Comparison of ENCODE assay signal across 33 cellular contexts in the genomic region with DNA sequence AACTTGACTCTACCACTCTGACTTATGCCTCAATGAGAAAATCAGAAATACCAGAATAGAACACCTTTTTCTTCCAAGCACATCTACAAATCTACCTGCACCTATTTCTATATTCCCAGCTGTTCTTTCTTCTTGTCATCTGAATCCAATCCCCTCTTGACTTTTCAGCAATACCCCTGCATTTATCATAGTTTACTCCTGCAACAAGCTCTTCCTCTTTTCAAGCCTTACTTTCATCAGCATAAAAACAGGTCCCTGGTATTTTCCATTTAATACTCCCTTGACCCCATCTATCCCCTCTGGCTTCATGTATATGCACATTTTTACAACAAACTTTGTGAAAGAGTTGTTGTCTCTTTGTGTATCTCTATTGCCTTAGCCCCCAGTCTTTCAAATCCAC.
"Had no signal": no experiment of that assay in that cellular context is flagged by ENCODE, and none has a peak within 500 bp of the region (broad histone marks: within the 10 kb centered on the region; RNA-seq: fewer than 3 reads in every experiment).

No MANE protein-coding gene starts in this region.

- H3K27ac ChIP-seq: brain microvascular endothelial cell, coronary artery, dorsolateral prefrontal cortex, epithelial cell of prostate, esophagus squamous epithelium, gastroesophageal sphincter, heart right ventricle, hepatocyte had no signal

- H3K4me2 ChIP-seq: hepatocyte had no signal

- DNase-seq: activated CD4-positive, alpha-beta memory T cell treated with anti-CD3 and anti-CD28 coated beads for 36 hours; activated CD4-positive, alpha-beta T cell treated with anti-CD3 and anti-CD28 coated beads for 36 hours; activated CD4-positive, alpha-beta T cell treated with anti-CD3 and anti-CD28 coated beads, Interleukin-2, amount 10 ng/mL, durations not matched to agents 24 days and 14 days; activated CD4-positive, CD25-positive, alpha-beta regulatory T cell; activated CD4-positive, CD25-positive, alpha-beta regulatory T cell treated with anti-CD3 and anti-CD28 coated beads, Interleukin-2, amount 50 U/mL, for 72 hours; activated CD8-positive, alpha-beta memory T cell treated with anti-CD3 and anti-CD28 coated beads, Interleukin-2, amount 10 ng/mL, durations not matched to agents 7 days and 5 days; activated CD8-positive, alpha-beta memory T cell treated with anti-CD3 and anti-CD28 coated beads, Interleukin-2, amount 50 U/mL, for 4 hours; activated CD8-positive, alpha-beta T cell treated with anti-CD3 and anti-CD28 coated beads, Interleukin-2, amount 10 ng/mL, durations not matched to agents 7 days and 5 days; activated effector memory CD4-positive, alpha-beta T cell treated with anti-CD3 and anti-CD28 coated beads, Interleukin-2, amount 50 U/mL, for 16 hours; activated naive CD4-positive, alpha-beta T cell treated with anti-CD3 and anti-CD28 coated beads for 36 hours; activated T-cell treated with anti-CD3 and anti-CD28 coated beads, Interleukin-2, amount 50 U/mL, for 24 hours; amniotic stem cell; anterior cingulate cortex; brain microvascular endothelial cell; dorsolateral prefrontal cortex; effector CD4-positive, alpha-beta T cell; effector memory CD8-positive, alpha-beta T cell; esophagus squamous epithelium; foreskin melanocyte; heart right ventricle; T-helper 2 cell had no signal

- H3K27me3 Mint-ChIP-seq: activated CD4-positive, alpha-beta memory T cell treated with anti-CD3 and anti-CD28 coated beads for 36 hours; activated CD4-positive, alpha-beta T cell treated with anti-CD3 and anti-CD28 coated beads for 36 hours; activated CD4-positive, alpha-beta T cell treated with anti-CD3 and anti-CD28 coated beads, Interleukin-2, amount 10 ng/mL, durations not matched to agents 24 days and 14 days; activated CD8-positive, alpha-beta memory T cell treated with anti-CD3 and anti-CD28 coated beads, Interleukin-2, amount 10 ng/mL, durations not matched to agents 7 days and 5 days; activated naive CD4-positive, alpha-beta T cell treated with anti-CD3 and anti-CD28 coated beads, Interleukin-2, amount 50 U/mL, for 24 hours; activated T-cell treated with anti-CD3 and anti-CD28 coated beads, Interleukin-2, amount 50 U/mL, for 24 hours; central memory CD8-positive, alpha-beta T cell; dendritic cell treated with granulocyte-macrophage colony-stimulating factor and Interleukin-4, amounts not matched to agents 40 ng/mL and 50 ng/mL, for 4 days; effector memory CD8-positive, alpha-beta T cell had no signal

- H3K27me3 ChIP-seq: brain microvascular endothelial cell, dorsolateral prefrontal cortex, esophagus squamous epithelium, gastroesophageal sphincter, heart right ventricle, hepatocyte had no signal

- H3K9me3 ChIP-seq: esophagus squamous epithelium, gastroesophageal sphincter, heart right ventricle had no signal

- FAIRE-seq: astrocyte, bronchial epithelial cell, endometrium, endothelial cell of umbilical vein had no signal

- H3K27ac Mint-ChIP-seq: activated CD4-positive, alpha-beta memory T cell treated with anti-CD3 and anti-CD28 coated beads for 36 hours; activated CD4-positive, alpha-beta T cell treated with anti-CD3 and anti-CD28 coated beads for 36 hours; activated CD4-positive, alpha-beta T cell treated with anti-CD3 and anti-CD28 coated beads, Interleukin-2, amount 10 ng/mL, durations not matched to agents 24 days and 14 days; activated CD8-positive, alpha-beta memory T cell treated with anti-CD3 and anti-CD28 coated beads, Interleukin-2, amount 10 ng/mL, durations not matched to agents 7 days and 5 days; activated CD8-positive, alpha-beta T cell treated with anti-CD3 and anti-CD28 coated beads, Interleukin-2, amount 10 ng/mL, durations not matched to agents 7 days and 5 days; activated naive CD4-positive, alpha-beta T cell treated with anti-CD3 and anti-CD28 coated beads for 36 hours; activated T-cell treated with anti-CD3 and anti-CD28 coated beads, Interleukin-2, amount 50 U/mL, for 24 hours; activated T-helper 2 cell treated with anti-CD3 and anti-CD28 coated beads, Interferon-gamma antibody, Interleukin-2, Interleukin-4, amounts not matched to agents 10 μg/mL and 5 μg/mL and 100 μg/mL, durations not matched to agents 14 hours and 24 hours and 36 hours; dendritic cell treated with granulocyte-macrophage colony-stimulating factor and Interleukin-4, amounts not matched to agents 40 ng/mL and 50 ng/mL, for 4 days had no signal

- ATAC-seq: activated CD4-positive, alpha-beta T cell treated with anti-CD3 and anti-CD28 coated beads for 36 hours; activated CD8-positive, alpha-beta memory T cell treated with anti-CD3 and anti-CD28 coated beads, Interleukin-2, amount 10 ng/mL, durations not matched to agents 7 days and 5 days; activated CD8-positive, alpha-beta T cell treated with anti-CD3 and anti-CD28 coated beads, Interleukin-2, amount 10 ng/mL, durations not matched to agents 7 days and 5 days; effector memory CD8-positive, alpha-beta T cell; gastroesophageal sphincter; heart right ventricle had no signal

- H3K4me3 ChIP-seq: coronary artery, dorsolateral prefrontal cortex, esophagus squamous epithelium, gastroesophageal sphincter, heart right ventricle, hepatocyte had no signal

- H2AFZ ChIP-seq: hepatocyte had no signal

- H3K9me3 Mint-ChIP-seq: activated CD4-positive, alpha-beta memory T cell treated with anti-CD3 and anti-CD28 coated beads for 36 hours; activated CD4-positive, alpha-beta T cell treated with anti-CD3 and anti-CD28 coated beads, Interleukin-2, amount 10 ng/mL, durations not matched to agents 24 days and 14 days; activated naive CD4-positive, alpha-beta T cell treated with anti-CD3 and anti-CD28 coated beads for 36 hours; activated naive CD4-positive, alpha-beta T cell treated with anti-CD3 and anti-CD28 coated beads, Interleukin-2, amount 50 U/mL, for 24 hours; activated T-cell treated with anti-CD3 and anti-CD28 coated beads, Interleukin-2, amount 50 U/mL, for 24 hours; activated T-helper 2 cell treated with anti-CD3 and anti-CD28 coated beads, Interferon-gamma antibody, Interleukin-2, Interleukin-4, amounts not matched to agents 10 μg/mL and 5 μg/mL and 100 μg/mL, durations not matched to agents 14 hours and 24 hours and 36 hours; central memory CD8-positive, alpha-beta T cell; dendritic cell treated with granulocyte-macrophage colony-stimulating factor and Interleukin-4, amounts not matched to agents 40 ng/mL and 50 ng/mL, for 4 days; effector memory CD8-positive, alpha-beta T cell had no signal

- H3K4me3 Mint-ChIP-seq: activated CD4-positive, alpha-beta memory T cell treated with anti-CD3 and anti-CD28 coated beads for 36 hours; activated CD4-positive, alpha-beta T cell treated with anti-CD3 and anti-CD28 coated beads for 36 hours; activated CD8-positive, alpha-beta memory T cell treated with anti-CD3 and anti-CD28 coated beads, Interleukin-2, amount 10 ng/mL, durations not matched to agents 7 days and 5 days; activated CD8-positive, alpha-beta T cell treated with anti-CD3 and anti-CD28 coated beads, Interleukin-2, amount 10 ng/mL, durations not matched to agents 7 days and 5 days; activated naive CD4-positive, alpha-beta T cell treated with anti-CD3 and anti-CD28 coated beads, Interleukin-2, amount 50 U/mL, for 24 hours; activated T-cell treated with anti-CD3 and anti-CD28 coated beads, Interleukin-2, amount 50 U/mL, for 24 hours; central memory CD8-positive, alpha-beta T cell; dendritic cell treated with granulocyte-macrophage colony-stimulating factor and Interleukin-4, amounts not matched to agents 40 ng/mL and 50 ng/mL, for 4 days; effector memory CD8-positive, alpha-beta T cell had no signal
